Comparison of ENCODE assay signal across 8 cellular contexts in the genomic region with DNA sequence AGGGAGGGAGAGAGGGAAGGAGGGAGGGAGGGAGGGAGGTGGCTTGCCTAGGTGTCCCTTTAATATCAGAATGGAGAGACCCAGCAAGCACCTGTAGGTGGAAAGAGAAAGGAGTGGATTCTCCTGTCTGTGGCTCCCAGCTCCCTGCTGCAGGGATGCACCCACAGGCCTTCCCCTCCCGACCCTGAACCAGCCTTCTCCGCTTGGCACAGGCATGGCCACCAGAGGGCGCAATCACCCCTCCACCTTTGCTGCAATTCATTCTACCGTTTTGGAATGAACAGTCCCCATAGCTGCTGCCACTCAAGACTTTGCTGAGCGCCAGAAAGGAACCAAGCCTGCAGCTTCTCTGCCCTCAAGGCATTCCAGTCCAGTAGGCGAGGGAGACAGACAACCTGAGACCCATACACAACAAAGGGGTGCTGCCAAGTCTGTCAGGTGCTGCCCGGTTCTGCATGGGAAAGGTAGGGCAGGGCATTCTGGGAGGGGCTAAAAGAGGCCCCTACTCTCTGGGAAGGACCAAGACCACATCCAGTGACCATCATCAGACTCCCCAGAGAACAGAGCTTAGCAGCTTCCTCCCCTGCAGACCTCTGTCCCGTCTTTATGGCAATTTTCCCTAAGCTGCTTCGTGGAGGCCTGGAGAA. TPM values are rescaled to one million over a fixed set of nuclear protein-coding genes. Genes with fewer than 3 reads are reported as not detected.
DNase-seq lines count a peak whose midpoint lies in the region; TF ChIP-seq lines count a peak whose summit lies in the region.

No MANE protein-coding gene starts in this region.

- H3K9ac ChIP-seq in Loucy (ENCODE audit: low read depth, low read length, poor library complexity, severe bottlenecking): peak overlapping the region; percentile 84

- peaks cover 41% of the 10 kb centered on the region for H3K79me2 ChIP-seq in Loucy (ENCODE audit: insufficient read depth, low read length)

- H3K9me2 ChIP-seq in Loucy (replicated peaks; ENCODE audit: low read depth, low read length): no peaks in the 10 kb centered on the region

- WGBS in ovary, 3 donors: 35 to 38% (median 37%) methylated on average over 9 of the region's 9 CpGs
- 20 to 25% methylated on average over 8 to 9 of the region's 9 CpGs for WGBS in thyroid gland, 2 donors

- peaks cover 13% of the 10 kb centered on the region; the same call in 1 of the 2 replicates for H3F3A ChIP-seq in Loucy (ENCODE audit: low read depth)

- H3K27ac ChIP-seq in ovary (no peak overlapping the region), thyroid gland (peak overlapping the region; percentile 43 to 51 (median 48))

- H3K4me2 ChIP-seq in Loucy (ENCODE audit: low read depth, low read length, poor library complexity, severe bottlenecking): peak overlapping the region; percentile 92

- H3K36me3 ChIP-seq in Loucy (ENCODE audit: insufficient read depth, low read length) (peaks cover 2% of the 10 kb centered on the region; the same call in 1 of the 2 replicates), ovary (no peaks in the 10 kb centered on the region), thyroid gland (peaks cover 0 to under 1% of the 10 kb centered on the region in 2 donors)

- peak; percentile 93 for TF ChIP-seq CTCF in Loucy (conservative IDR thresholded peaks at IDR 0.05; ENCODE audit: low read length)
- peak; percentile 77 to 91 (median 82) for TF ChIP-seq CTCF in ovary (IDR thresholded peaks at IDR 0.05)
- TF ChIP-seq CTCF in thyroid gland (IDR thresholded peaks at IDR 0.05): peak; percentile 68 to 91 (median 86)

- no peak for TF ChIP-seq EP300 in ovary (IDR thresholded peaks at IDR 0.05)

- intact Hi-C loops in ovary (cut with DNase I) (loop anchor here (2.0 to 10.0 kb wide), 4 partner anchors 54 to 127 kb away; a partner anchor contains a TSS), thyroid gland (cut with DNase I) (no loop called here)

- TF ChIP-seq POLR2A in ovary (IDR thresholded peaks at IDR 0.05) (no peak), thyroid gland (IDR thresholded peaks at IDR 0.05) (no peak)

- H2AFZ ChIP-seq in Loucy (ENCODE audit: low read length): no peak overlapping the region

- no peaks in the 10 kb centered on the region for H4K20me1 ChIP-seq in Loucy (ENCODE audit: insufficient read depth, low read length, poor library complexity, severe bottlenecking)

- peak; percentile 83 for DNase-seq in NCI-H82 (lab: John Stamatoyannopoulos, UW)
- no peak for DNase-seq in NCI-H82 treated with DMSO at 0.1 percent for 48 hours (lab: John Stamatoyannopoulos, UW; ENCODE audit: unreplicated experiment)
- DNase-seq in SK-N-DZ (ENCODE audit: low spot score): peak; percentile 74
- peak; percentile 89 for DNase-seq in activated gamma-delta T cell treated with Interleukin-2 at 50 U/mL for 16 hours
- peak; percentile 62 for DNase-seq in foreskin melanocyte
- peak; percentile 84 to 93 (median 89) for DNase-seq in ovary
- DNase-seq in thyroid gland: peak; percentile 88 to 94

- H3K4me3 ChIP-seq in Loucy (ENCODE audit: low read length, poor library complexity, severe bottlenecking) (peak overlapping the region; percentile 80), ovary (no peak overlapping the region), thyroid gland (replicated peaks in 1 of 3) (no peak overlapping the region)

- H3K27me3 ChIP-seq in Loucy (ENCODE audit: insufficient read depth, low read length, poor library complexity, severe bottlenecking) (no peaks in the 10 kb centered on the region), ovary (no peaks in the 10 kb centered on the region), thyroid gland (no peaks in the 10 kb centered on the region)

- no peaks in the 10 kb centered on the region for H3K9me3 ChIP-seq in Loucy (ENCODE audit: insufficient read depth, low read depth, low read length)
- no peaks in the 10 kb centered on the region for H3K9me3 ChIP-seq in ovary
- H3K9me3 ChIP-seq in thyroid gland: no peaks in the 10 kb centered on the region

- H3K4me1 ChIP-seq in Loucy (ENCODE audit: insufficient read depth, low read length, poor library complexity, severe bottlenecking) (peaks cover 67% of the 10 kb centered on the region), ovary (ENCODE audit: insufficient read depth) (peaks cover 15% of the 10 kb centered on the region), thyroid gland (peaks cover 38 to 49% of the 10 kb centered on the region in 2 donors)

RNA-seq across cellular contexts. Expression of a gene that starts 4.9 kb away (rescaled TPM):
- not detected in 2 replicates for polyA plus RNA-seq in SK-N-DZ (2014; cell fraction: cytosol; rRNA removed)
- polyA plus RNA-seq in SK-N-DZ (2014; cell fraction: nucleus; rRNA removed): not detected in 2 replicates
- 1 to 10 TPM in 1 of 7 donors, under 1 TPM in 4, not detected in 2; 0.22 to 1.5 (median 0.74) TPM for total RNA-seq in ovary
- polyA plus RNA-seq in ovary: under 1 TPM; 0.15 to 0.58 TPM
- total RNA-seq in thyroid gland: under 1 TPM in 1 of 4 donors, not detected in 3; 0.40 TPM

RNA-seq across cellular contexts. Expression of a gene that starts 18.5 kb away (rescaled TPM):
- polyA plus RNA-seq in SK-N-DZ (2014; cell fraction: cytosol; rRNA removed): 60.0 and 63.4 TPM in 2 replicates
- polyA plus RNA-seq in SK-N-DZ (2014; cell fraction: nucleus; rRNA removed): 36.8 and 37.7 TPM in 2 replicates
- total RNA-seq in ovary (10 to 100 TPM; 34.0 to 56.3 (median 43.3) TPM), thyroid gland (10 to 100 TPM; 28.3 to 61.1 (median 50.4) TPM)
- polyA plus RNA-seq in ovary: 10 to 100 TPM; 14.3 to 40.7 TPM

RNA-seq across cellular contexts. Expression of a gene that starts 22.5 kb away (rescaled TPM):
- 34.0 and 38.5 TPM in 2 replicates for polyA plus RNA-seq in SK-N-DZ (2014; cell fraction: cytosol; rRNA removed)
- polyA plus RNA-seq in SK-N-DZ (2014; cell fraction: nucleus; rRNA removed): 22.1 and 24.5 TPM in 2 replicates
- total RNA-seq in ovary (10 to 100 TPM; 17.9 to 37.4 (median 25.8) TPM), thyroid gland (10 to 100 TPM; 27.7 to 51.9 (median 45.9) TPM)
- 10 to 100 TPM; 16.1 to 70.1 TPM for polyA plus RNA-seq in ovary

RNA-seq across cellular contexts. Expression of a gene that starts 25.1 kb away (rescaled TPM):
- polyA plus RNA-seq in SK-N-DZ (2014; cell fraction: cytosol; rRNA removed): 6.0 and 7.8 TPM in 2 replicates
- polyA plus RNA-seq in SK-N-DZ (2014; cell fraction: nucleus; rRNA removed): 32.4 and 32.8 TPM in 2 replicates
- total RNA-seq in ovary: 10 to 100 TPM; 15.4 to 32.4 (median 23.4) TPM
- polyA plus RNA-seq in ovary: 10 to 100 TPM; 25.7 to 48.4 TPM
- total RNA-seq in thyroid gland: 10 to 100 TPM; 15.8 to 22.8 (median 18.0) TPM

RNA-seq across cellular contexts. Expression of a gene that starts 57.9 kb away (rescaled TPM):
- 46.6 and 56.3 TPM in 2 replicates for polyA plus RNA-seq in SK-N-DZ (2014; cell fraction: cytosol; rRNA removed)
- polyA plus RNA-seq in SK-N-DZ (2014; cell fraction: nucleus; rRNA removed): 12.7 and 13.4 TPM in 2 replicates
- total RNA-seq in ovary (100 to 1,000 TPM in 2 of 7 donors, 10 to 100 TPM in 5; 36.4 to 104 (median 95.2) TPM), thyroid gland (10 to 100 TPM; 66.4 to 76.4 (median 72.2) TPM)
- polyA plus RNA-seq in ovary: 100 to 1,000 TPM in 1 of 2 donors, 10 to 100 TPM in 1; 55.3 to 110 TPM

Comparison
In these comparisons a context has a peak if more than half of its experiments do, and no peak if none do; other contexts are left out.
1. H3K27ac ChIP-seq: peak in thyroid gland (3 of 3); none in ovary (0 of 2).
2. Peak in every context shown above with its lines, with median percentiles within 50 percentile points of each other: CTCF ChIP-seq.